19 cellular contexts compared by ENCODE assay signal in the genomic region with DNA sequence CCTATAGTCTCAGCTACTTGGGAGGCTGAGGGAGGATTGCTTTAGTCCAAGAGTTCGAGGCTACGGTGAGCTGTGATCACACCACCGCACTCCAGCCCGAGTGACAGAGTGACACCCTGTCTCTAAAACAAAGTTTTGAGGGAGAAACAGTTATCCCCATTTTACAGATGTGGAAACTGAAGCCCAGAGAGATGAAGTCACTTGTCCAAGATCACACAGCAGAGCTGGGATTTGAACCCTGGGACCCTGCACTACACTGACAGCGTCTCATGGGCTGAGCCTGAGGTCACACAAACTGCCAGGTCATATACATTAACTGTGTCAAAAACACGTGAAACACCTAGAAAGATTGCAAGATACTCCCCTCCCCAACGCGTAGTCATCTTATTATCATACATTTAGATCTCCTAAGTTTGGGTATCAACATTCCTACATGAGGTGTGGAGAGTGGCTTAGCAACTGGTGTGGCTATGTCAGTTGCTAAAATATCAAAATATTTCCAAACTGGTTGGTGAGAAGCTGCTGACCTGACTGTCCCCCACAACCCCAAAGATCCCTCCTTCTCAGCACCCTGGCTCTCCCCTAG.
"Had no signal": no experiment of that assay in that cellular context is flagged by ENCODE, and none has a peak within 500 bp of the region (broad histone marks: within the 10 kb centered on the region; RNA-seq: fewer than 3 reads in every experiment).

No MANE protein-coding gene starts in this region.

- H3K27ac ChIP-seq: brain microvascular endothelial cell, coronary artery, left ventricle myocardium inferior, neural progenitor cell, ovary, psoas muscle, SK-N-MC, testis had no signal

- H3K4me3 ChIP-seq: coronary artery, left ventricle myocardium inferior, neural progenitor cell, ovary, psoas muscle, SK-N-MC, testis had no signal

- H3K4me1 ChIP-seq: left ventricle myocardium inferior, neural progenitor cell, psoas muscle, testis had no signal

- H3K27me3 Mint-ChIP-seq: activated T-helper 17 cell treated with anti-CD3 and anti-CD28 coated beads, Interleukin-2, amount 50 U/mL, for 72 hours; central memory CD8-positive, alpha-beta T cell had no signal

- FAIRE-seq: endometrium, frontal cortex, keratinocyte had no signal

- H3K4me2 ChIP-seq: neural progenitor cell had no signal

- ATAC-seq: activated T-helper 17 cell treated with anti-CD3 and anti-CD28 coated beads, Interleukin-2, amount 50 U/mL, for 72 hours; naive thymus-derived CD4-positive, alpha-beta T cell; psoas muscle; right cardiac atrium had no signal

- H3K27me3 ChIP-seq: brain microvascular endothelial cell, neural progenitor cell, ovary, testis had no signal

- H3K4me3 Mint-ChIP-seq: activated T-helper 17 cell treated with anti-CD3 and anti-CD28 coated beads, Interleukin-2, amount 50 U/mL, for 72 hours; central memory CD8-positive, alpha-beta T cell; naive thymus-derived CD4-positive, alpha-beta T cell; neural progenitor cell had no signal

- H3K36me3 ChIP-seq: brain microvascular endothelial cell, left ventricle myocardium inferior, neural progenitor cell, ovary had no signal

- DNase-seq: activated naive CD4-positive, alpha-beta T cell; activated T-cell treated with anti-CD3 and anti-CD28 coated beads for 4 hours; aorta; brain microvascular endothelial cell; hypothalamus; left ventricle myocardium inferior; ovary; psoas muscle; right cardiac atrium; testis had no signal

- H3K9ac ChIP-seq: neural progenitor cell had no signal

- H3K27ac Mint-ChIP-seq: activated T-helper 17 cell treated with anti-CD3 and anti-CD28 coated beads, Interleukin-2, amount 50 U/mL, for 72 hours; neural progenitor cell had no signal

- H3K9me3 Mint-ChIP-seq: activated T-helper 17 cell treated with anti-CD3 and anti-CD28 coated beads, Interleukin-2, amount 50 U/mL, for 72 hours; central memory CD8-positive, alpha-beta T cell; neural progenitor cell had no signal

- H3K4me1 Mint-ChIP-seq: neural progenitor cell had no signal

- H3K36me3 Mint-ChIP-seq: neural progenitor cell had no signal
